Comparison of ENCODE assay signal across 21 cellular contexts in the genomic region with DNA sequence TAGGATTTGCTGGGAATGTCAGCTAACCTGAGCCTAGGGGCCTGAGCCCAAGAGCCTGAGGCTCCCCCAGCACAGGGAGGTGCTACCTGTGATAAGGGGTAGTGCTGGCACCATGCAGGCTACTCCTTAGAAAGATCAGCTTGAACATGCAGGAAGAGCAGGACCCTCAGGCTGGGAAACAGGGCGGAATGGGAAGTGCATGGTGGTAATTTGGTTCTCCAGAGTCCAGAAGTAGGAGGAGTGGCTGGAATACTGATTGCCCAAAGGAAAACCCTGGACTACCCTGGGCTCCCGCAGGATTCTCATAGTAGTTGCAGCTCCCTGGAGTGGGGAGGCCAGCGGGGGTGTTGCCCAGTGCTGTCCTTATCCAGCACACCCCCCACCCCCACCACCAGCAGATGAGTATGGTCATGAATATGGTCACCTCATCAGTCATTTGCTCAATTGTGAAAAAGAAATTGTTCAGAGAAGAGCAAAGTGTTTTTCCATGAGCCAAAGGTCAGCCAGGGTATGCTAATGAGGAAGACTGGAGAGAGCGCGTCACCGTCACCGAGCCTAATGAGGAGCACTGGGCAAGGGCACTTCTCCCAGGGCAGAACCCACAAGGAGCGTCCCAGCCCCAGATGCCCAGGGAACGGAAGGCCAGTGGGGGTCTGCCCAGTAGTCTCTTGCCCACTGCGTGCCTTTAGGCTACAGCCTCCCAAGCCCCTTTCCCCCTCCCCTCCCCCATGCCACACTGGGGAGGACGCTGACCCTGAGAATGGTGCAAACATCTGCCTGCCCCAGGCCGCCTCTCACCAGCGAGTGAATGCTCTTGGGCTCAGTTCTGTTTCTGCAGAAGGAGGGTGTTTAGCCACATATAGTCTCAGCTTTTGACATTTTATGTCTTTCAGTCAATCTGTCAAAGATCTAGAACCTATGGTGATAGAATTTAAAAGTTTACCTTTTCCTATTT. TPM values are rescaled to one million over a fixed set of nuclear protein-coding genes. Genes with fewer than 3 reads are reported as not detected.
A peak's percentile ranks its signal among the peaks of the same experiment; 100 is the strongest.
DNase-seq lines count a peak whose midpoint lies in the region; ATAC-seq and TF ChIP-seq lines count a peak whose summit lies in the region.
"Had no signal": no experiment of that assay in that cellular context is flagged by ENCODE, and none has a peak within 500 bp of the region (broad histone marks: within the 10 kb centered on the region; RNA-seq: fewer than 3 reads in every experiment).

No MANE protein-coding gene starts in this region.

- H3K27ac ChIP-seq in foreskin keratinocyte = no peak overlapping the region
- H3K27ac ChIP-seq: 22Rv1; BLaER1 treated with 17β-estradiol and CSF1 and Interleukin-3, amounts not matched to agents 10 nM and 100 nM; SJCRH30 had no signal

- H3K9me3 Mint-ChIP-seq in activated CD4-positive, alpha-beta T cell treated with anti-CD3 and anti-CD28 coated beads for 36 hours (ENCODE audit: low read depth) = no peaks in the 10 kb centered on the region
- no peaks in the 10 kb centered on the region for H3K9me3 Mint-ChIP-seq in stimulated activated naive CD8-positive, alpha-beta T cell treated with anti-CD3 and anti-CD28 coated beads, Interleukin-15, amount 100 ng/mL, for 72 hours
- H3K9me3 Mint-ChIP-seq: CD4-positive, alpha-beta memory T cell had no signal

- TF ChIP-seq CTCF in omental fat pad (IDR thresholded peaks at IDR 0.05) (no peak), foreskin keratinocyte (conservative IDR thresholded peaks at IDR 0.05) (no peak)

- no peak overlapping the region for H3K27ac Mint-ChIP-seq in activated CD4-positive, alpha-beta T cell treated with anti-CD3 and anti-CD28 coated beads for 36 hours
- H3K27ac Mint-ChIP-seq in stimulated activated naive CD8-positive, alpha-beta T cell treated with anti-CD3 and anti-CD28 coated beads, Interleukin-15, amount 100 ng/mL, for 72 hours = peak overlapping the region in 1 of 2 donors; percentile 68

- peaks cover 10% of the 10 kb centered on the region for H3K4me1 Mint-ChIP-seq in activated CD4-positive, alpha-beta T cell treated with anti-CD3 and anti-CD28 coated beads for 36 hours
- H3K4me1 Mint-ChIP-seq in stimulated activated naive CD8-positive, alpha-beta T cell treated with anti-CD3 and anti-CD28 coated beads, Interleukin-15, amount 100 ng/mL, for 72 hours = peaks cover 46% of the 10 kb centered on the region

- no peak for ATAC-seq in activated CD4-positive, alpha-beta T cell treated with anti-CD3 and anti-CD28 coated beads for 36 hours
- peak; percentile 63 for ATAC-seq in left lobe of liver
- ATAC-seq in omental fat pad (ENCODE audit: low FRiP score) = peak; percentile 23
- peak; percentile 16 for ATAC-seq in stimulated activated naive CD8-positive, alpha-beta T cell treated with anti-CD3 and anti-CD28 coated beads, Interleukin-15, amount 100 ng/mL, for 72 hours
- no peak for ATAC-seq in GM18517 (IDR thresholded peaks at IDR 0.05; ENCODE audit: unreplicated experiment)
- no peak for ATAC-seq in foreskin keratinocyte

- H3K4me3 Mint-ChIP-seq in activated CD4-positive, alpha-beta T cell treated with anti-CD3 and anti-CD28 coated beads for 36 hours = no peak overlapping the region
- no peak overlapping the region for H3K4me3 Mint-ChIP-seq in stimulated activated naive CD8-positive, alpha-beta T cell treated with anti-CD3 and anti-CD28 coated beads, Interleukin-15, amount 100 ng/mL, for 72 hours
- H3K4me3 Mint-ChIP-seq: CD4-positive, alpha-beta memory T cell had no signal

- no peaks in the 10 kb centered on the region for H3K27me3 ChIP-seq in foreskin keratinocyte
- H3K27me3 ChIP-seq: BLaER1 treated with 17β-estradiol and CSF1 and Interleukin-3, amounts not matched to agents 10 nM and 100 nM; SJCRH30 had no signal

- DNase-seq in activated CD4-positive, alpha-beta T cell treated with anti-CD3 and anti-CD28 coated beads for 36 hours = peak; percentile 31
- DNase-seq in activated CD4-positive, alpha-beta T cell treated with anti-CD3 and anti-CD28 coated beads, Interleukin-2, amount 50 U/mL, for 4 hours = no peak
- peak; percentile 84 for DNase-seq in left lobe of liver (ENCODE audit: low spot score)
- no peak for DNase-seq in omental fat pad (ENCODE audit: low spot score)
- no peak for DNase-seq in stimulated activated naive CD8-positive, alpha-beta T cell treated with anti-CD3 and anti-CD28 coated beads, Interleukin-15, amount 100 ng/mL, for 72 hours
- no peak for DNase-seq in GM03348 (ENCODE audit: low spot score)
- DNase-seq in foreskin keratinocyte = no peak
- DNase-seq: CD4-positive, alpha-beta memory T cell; DND-41; GOT3; HCEC 1CT; Karpas-422; MV-4-11; NCI-H1105 treated with DMSO at 0.1 percent for 48 hours; NCI-H1694 treated with DMSO at 0.1 percent for 48 hours; NCI-H446; NCI-H526; SJCRH30 had no signal

- peaks cover 24% of the 10 kb centered on the region for H3K36me3 Mint-ChIP-seq in activated CD4-positive, alpha-beta T cell treated with anti-CD3 and anti-CD28 coated beads for 36 hours (ENCODE audit: low read depth)

- intact Hi-C loops in activated CD4-positive, alpha-beta T cell treated with anti-CD3 and anti-CD28 coated beads for 36 hours (cut with DNase I, micrococcal nuclease) = no loop called here

- H3K27me3 Mint-ChIP-seq in activated CD4-positive, alpha-beta T cell treated with anti-CD3 and anti-CD28 coated beads for 36 hours = no peaks in the 10 kb centered on the region
- H3K27me3 Mint-ChIP-seq in stimulated activated naive CD8-positive, alpha-beta T cell treated with anti-CD3 and anti-CD28 coated beads, Interleukin-15, amount 100 ng/mL, for 72 hours = no peaks in the 10 kb centered on the region
- H3K27me3 Mint-ChIP-seq: CD4-positive, alpha-beta memory T cell had no signal

- H3K4me1 ChIP-seq in foreskin keratinocyte = peaks cover 3% of the 10 kb centered on the region
- H3K4me1 ChIP-seq: SJCRH30 had no signal

- POLR2A ChIA-PET in activated CD4-positive, alpha-beta T cell treated with anti-CD3 and anti-CD28 coated beads for 36 hours (lab: Charles Lee) = no interaction called here

- CTCF ChIA-PET in activated CD4-positive, alpha-beta T cell treated with anti-CD3 and anti-CD28 coated beads for 36 hours (lab: Charles Lee) = no interaction called here

RNA-seq across cellular contexts. Expression of a gene that starts 5.3 kb away (rescaled TPM):
- 10 to 100 TPM; 20.5 to 23.6 TPM for total RNA-seq in activated CD4-positive, alpha-beta T cell treated with anti-CD3 and anti-CD28 coated beads for 36 hours
- total RNA-seq in left lobe of liver = 141 TPM
- 1 to 10 TPM; 5.5 to 7.4 (median 5.7) TPM for total RNA-seq in omental fat pad
- 15.3 and 18.8 TPM in 2 replicates for total RNA-seq in foreskin keratinocyte
- 3.3 and 4.4 TPM in 2 replicates for polyA plus RNA-seq in foreskin keratinocyte

RNA-seq across cellular contexts. Expression of a gene that starts 23.7 kb away (rescaled TPM):
- 10 to 100 TPM; 45.8 to 46.1 TPM for total RNA-seq in activated CD4-positive, alpha-beta T cell treated with anti-CD3 and anti-CD28 coated beads for 36 hours
- total RNA-seq in left lobe of liver = 14.9 TPM
- 10 to 100 TPM in 3 of 4 donors, 1 to 10 TPM in 1; 9.8 to 19.6 (median 17.4) TPM for total RNA-seq in omental fat pad
- total RNA-seq in foreskin keratinocyte = 20.4 and 20.5 TPM in 2 replicates
- polyA plus RNA-seq in foreskin keratinocyte = 17.1 and 19.6 TPM in 2 replicates

Comparison
In these comparisons a context has a peak if more than half of its experiments do, and no peak if none do; other contexts are left out.
1. DNase-seq: peak in activated CD4-positive, alpha-beta T cell treated with anti-CD3 and anti-CD28 coated beads for 36 hours (single experiment) and left lobe of liver (single experiment); none in activated CD4-positive, alpha-beta T cell treated with anti-CD3 and anti-CD28 coated beads, Interleukin-2, amount 50 U/mL, for 4 hours (0 of 2), omental fat pad (single experiment), stimulated activated naive CD8-positive, alpha-beta T cell treated with anti-CD3 and anti-CD28 coated beads, Interleukin-15, amount 100 ng/mL, for 72 hours (0 of 2), GM03348 (single experiment) and foreskin keratinocyte (0 of 2).
2. ATAC-seq: peak in left lobe of liver (single experiment), omental fat pad (single experiment) and stimulated activated naive CD8-positive, alpha-beta T cell treated with anti-CD3 and anti-CD28 coated beads, Interleukin-15, amount 100 ng/mL, for 72 hours (single experiment); none in activated CD4-positive, alpha-beta T cell treated with anti-CD3 and anti-CD28 coated beads for 36 hours (single experiment), GM18517 (single experiment) and foreskin keratinocyte (single experiment).